29 cellular contexts compared by ENCODE assay signal in the genomic region with DNA sequence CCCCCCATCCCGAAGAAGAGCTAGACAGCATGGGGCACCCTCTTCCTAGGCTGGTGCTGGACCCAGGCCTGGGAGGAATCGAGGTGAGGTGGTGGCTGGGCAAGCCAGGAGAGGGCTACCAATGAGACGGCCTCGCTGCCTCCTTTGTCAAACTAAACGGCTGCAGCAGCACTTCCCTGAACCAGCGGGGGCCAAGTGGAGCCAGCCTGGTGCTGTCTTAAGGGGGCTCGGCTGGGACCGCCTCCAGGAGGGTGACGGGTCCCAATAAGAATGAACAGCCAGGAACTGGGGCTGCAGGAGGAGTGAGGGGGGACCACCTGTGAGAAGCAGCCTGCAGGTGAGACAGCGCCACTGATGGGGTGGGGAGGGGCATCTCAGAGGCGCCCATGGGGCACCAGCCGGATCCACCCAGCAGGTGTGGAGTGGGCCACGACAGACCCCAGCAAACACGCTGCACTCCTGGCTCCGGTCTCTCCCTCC. TPM values are rescaled to one million over a fixed set of nuclear protein-coding genes. Genes with fewer than 3 reads are reported as not detected.
"Had no signal": no experiment of that assay in that cellular context is flagged by ENCODE, and none has a peak within 500 bp of the region (broad histone marks: within the 10 kb centered on the region; RNA-seq: fewer than 3 reads in every experiment).

No MANE protein-coding gene starts in this region.

- H3K4me3 Mint-ChIP-seq: activated CD4-positive, alpha-beta T cell treated with anti-CD3 and anti-CD28 coated beads, Interleukin-2, amount 10 ng/mL, durations not matched to agents 7 days and 5 days; activated CD8-positive, alpha-beta memory T cell treated with anti-CD3 and anti-CD28 coated beads, Interleukin-2, amount 10 ng/mL, durations not matched to agents 7 days and 5 days; activated CD8-positive, alpha-beta T cell treated with anti-CD3 and anti-CD28 coated beads for 36 hours; activated naive CD4-positive, alpha-beta T cell treated with anti-CD3 and anti-CD28 coated beads, Interleukin-2, amount 10 ng/mL, durations not matched to agents 7 days and 5 days; activated T-cell treated with anti-CD3 and anti-CD28 coated beads, Interleukin-2, amount 50 U/mL, for 72 hours; dendritic cell treated with granulocyte-macrophage colony-stimulating factor and Interleukin-4, amounts not matched to agents 40 ng/mL and 50 ng/mL, for 4 days; immature natural killer cell; nephron; T-cell; T-helper 2 cell treated with Interferon-gamma antibody and Interleukin-4, amounts not matched to agents 5 μg/mL and 100 μg/mL, for 36 hours had no signal

- H3K4me3 ChIP-seq: hepatocyte, left ventricle myocardium inferior, right lobe of liver, smooth muscle cell had no signal

- H3K27ac Mint-ChIP-seq: activated CD4-positive, alpha-beta T cell treated with anti-CD3 and anti-CD28 coated beads, Interleukin-2, amount 10 ng/mL, durations not matched to agents 7 days and 5 days; activated CD8-positive, alpha-beta memory T cell treated with anti-CD3 and anti-CD28 coated beads, Interleukin-2, amount 10 ng/mL, durations not matched to agents 7 days and 5 days; activated CD8-positive, alpha-beta T cell treated with anti-CD3 and anti-CD28 coated beads for 36 hours; activated naive CD4-positive, alpha-beta T cell treated with anti-CD3 and anti-CD28 coated beads, Interleukin-2, amount 10 ng/mL, durations not matched to agents 7 days and 5 days; activated T-cell treated with anti-CD3 and anti-CD28 coated beads, Interleukin-2, amount 50 U/mL, for 72 hours; dendritic cell treated with granulocyte-macrophage colony-stimulating factor and Interleukin-4, amounts not matched to agents 40 ng/mL and 50 ng/mL, for 4 days; immature natural killer cell; nephron; T-cell; T-helper 2 cell treated with Interferon-gamma antibody and Interleukin-4, amounts not matched to agents 5 μg/mL and 100 μg/mL, for 36 hours had no signal

- H3K9me3 Mint-ChIP-seq: activated CD4-positive, alpha-beta T cell treated with anti-CD3 and anti-CD28 coated beads, Interleukin-2, amount 10 ng/mL, durations not matched to agents 7 days and 5 days; activated CD8-positive, alpha-beta T cell treated with anti-CD3 and anti-CD28 coated beads for 36 hours; activated naive CD4-positive, alpha-beta T cell treated with anti-CD3 and anti-CD28 coated beads, Interleukin-2, amount 10 ng/mL, durations not matched to agents 7 days and 5 days; activated T-cell treated with anti-CD3 and anti-CD28 coated beads, Interleukin-2, amount 50 U/mL, for 72 hours; dendritic cell treated with granulocyte-macrophage colony-stimulating factor and Interleukin-4, amounts not matched to agents 40 ng/mL and 50 ng/mL, for 4 days; immature natural killer cell; nephron; T-cell; T-helper 2 cell treated with Interferon-gamma antibody and Interleukin-4, amounts not matched to agents 5 μg/mL and 100 μg/mL, for 36 hours had no signal

- H3K4me1 Mint-ChIP-seq: activated CD8-positive, alpha-beta memory T cell treated with anti-CD3 and anti-CD28 coated beads, Interleukin-2, amount 10 ng/mL, durations not matched to agents 7 days and 5 days; activated naive CD4-positive, alpha-beta T cell treated with anti-CD3 and anti-CD28 coated beads, Interleukin-2, amount 10 ng/mL, durations not matched to agents 7 days and 5 days; nephron had no signal

- H3K9me3 ChIP-seq: left ventricle myocardium inferior, right lobe of liver had no signal

- H3K27me3 ChIP-seq: hepatocyte, right lobe of liver had no signal

- H3K27ac ChIP-seq: hepatocyte, left ventricle myocardium inferior, right lobe of liver, WERI-Rb-1 had no signal

- DNase-seq: activated CD4-positive, alpha-beta T cell treated with anti-CD3 and anti-CD28 coated beads, Interleukin-2, amount 10 ng/mL, durations not matched to agents 7 days and 5 days; activated CD4-positive, CD25-positive, alpha-beta regulatory T cell treated with anti-CD3 and anti-CD28 coated beads, Interleukin-2, amount 50 U/mL, for 72 hours; activated CD8-positive, alpha-beta memory T cell treated with anti-CD3 and anti-CD28 coated beads, Interleukin-2, amount 10 ng/mL, durations not matched to agents 7 days and 5 days; activated CD8-positive, alpha-beta T cell treated with anti-CD3 and anti-CD28 coated beads for 36 hours; activated effector memory CD4-positive, alpha-beta T cell treated with anti-CD3 and anti-CD28 coated beads, Interleukin-2, amount 50 U/mL, for 16 hours; activated naive CD4-positive, alpha-beta T cell treated with anti-CD3 and anti-CD28 coated beads, Interleukin-2, amount 10 ng/mL, durations not matched to agents 7 days and 5 days; activated T-cell treated with anti-CD3 and anti-CD28 coated beads, Interleukin-2, amount 50 U/mL, for 72 hours; amygdala; effector CD8-positive, alpha-beta T cell; glutamatergic neuron; immature natural killer cell; left ventricle myocardium inferior; right lobe of liver; stimulated activated CD4-positive, alpha-beta T cell treated with anti-CD3 and anti-CD28 coated beads, Interleukin-2, amount 100 ng/mL, for 48 hours; stimulated activated CD8-positive, alpha-beta memory T cell treated with anti-CD3 and anti-CD28 coated beads, Interleukin-4, amount 100 ng/mL, for 48 hours; stimulated activated naive CD4-positive, alpha-beta T cell; T-cell; WERI-Rb-1 had no signal

- H3K36me3 Mint-ChIP-seq: activated CD8-positive, alpha-beta memory T cell treated with anti-CD3 and anti-CD28 coated beads, Interleukin-2, amount 10 ng/mL, durations not matched to agents 7 days and 5 days; activated naive CD4-positive, alpha-beta T cell treated with anti-CD3 and anti-CD28 coated beads, Interleukin-2, amount 10 ng/mL, durations not matched to agents 7 days and 5 days had no signal

- H3K4me1 ChIP-seq: right lobe of liver had no signal

- H3K27me3 Mint-ChIP-seq: activated CD4-positive, alpha-beta T cell treated with anti-CD3 and anti-CD28 coated beads, Interleukin-2, amount 10 ng/mL, durations not matched to agents 7 days and 5 days had no signal

- ATAC-seq: activated CD8-positive, alpha-beta memory T cell treated with anti-CD3 and anti-CD28 coated beads, Interleukin-2, amount 10 ng/mL, durations not matched to agents 7 days and 5 days; activated CD8-positive, alpha-beta T cell treated with anti-CD3 and anti-CD28 coated beads for 36 hours; activated T-cell treated with anti-CD3 and anti-CD28 coated beads, Interleukin-2, amount 50 U/mL, for 72 hours; esophagus mucosa; right lobe of liver; T-cell had no signal

- H3K36me3 ChIP-seq: right lobe of liver, WERI-Rb-1 had no signal

RNA-seq across cellular contexts. Expression of a gene that starts 55.3 kb away (rescaled TPM):
- total RNA-seq: activated CD4-positive, alpha-beta T cell treated with anti-CD3 and anti-CD28 coated beads, Interleukin-2, amount 10 ng/mL, durations not matched to agents 7 days and 5 days; activated CD8-positive, alpha-beta memory T cell treated with anti-CD3 and anti-CD28 coated beads, Interleukin-2, amount 10 ng/mL, durations not matched to agents 7 days and 5 days; activated CD8-positive, alpha-beta T cell treated with anti-CD3 and anti-CD28 coated beads for 36 hours; activated T-cell treated with anti-CD3 and anti-CD28 coated beads, Interleukin-2, amount 50 U/mL, for 72 hours; bronchial epithelial cell; esophagus mucosa; hepatocyte; left ventricle myocardium inferior; mononuclear cell; myocyte; right lobe of liver; smooth muscle cell; T-cell; urinary bladder had no signal

RNA-seq across cellular contexts. Expression of a gene that starts 58.0 kb away (rescaled TPM):
- total RNA-seq: activated CD4-positive, alpha-beta T cell treated with anti-CD3 and anti-CD28 coated beads, Interleukin-2, amount 10 ng/mL, durations not matched to agents 7 days and 5 days; activated CD8-positive, alpha-beta memory T cell treated with anti-CD3 and anti-CD28 coated beads, Interleukin-2, amount 10 ng/mL, durations not matched to agents 7 days and 5 days; activated CD8-positive, alpha-beta T cell treated with anti-CD3 and anti-CD28 coated beads for 36 hours; activated T-cell treated with anti-CD3 and anti-CD28 coated beads, Interleukin-2, amount 50 U/mL, for 72 hours; bronchial epithelial cell; esophagus mucosa; frontal cortex; hepatocyte; left ventricle myocardium inferior; smooth muscle cell; T-cell had no signal
